25 cellular contexts compared by ENCODE assay signal in genomic region chr9:83155733-83156132, GRCh38.
"Had no signal": no experiment of that assay in that cellular context is flagged by ENCODE, and none has a peak within 500 bp of the region (broad histone marks: within the 10 kb centered on the region; RNA-seq: fewer than 3 reads in every experiment).

No MANE protein-coding gene starts in this region.

- H3K4me3 ChIP-seq: Peyer's patch, SJCRH30 had no signal

- H3K9me3 Mint-ChIP-seq: activated CD8-positive, alpha-beta T cell treated with anti-CD3 and anti-CD28 coated beads for 36 hours; activated T-helper 2 cell treated with anti-CD3 and anti-CD28 coated beads, Interferon-gamma antibody, Interleukin-2, Interleukin-4, amounts not matched to agents 10 μg/mL and 5 μg/mL and 100 μg/mL, durations not matched to agents 14 hours and 24 hours and 36 hours had no signal

- H3K9ac ChIP-seq: SK-N-SH had no signal

- H3K9me3 ChIP-seq: Peyer's patch, SJCRH30, SK-N-SH had no signal

- H3K27me3 Mint-ChIP-seq: activated CD4-positive, alpha-beta T cell treated with anti-CD3 and anti-CD28 coated beads for 36 hours; activated CD8-positive, alpha-beta T cell treated with anti-CD3 and anti-CD28 coated beads for 36 hours; activated naive CD4-positive, alpha-beta T cell treated with anti-CD3 and anti-CD28 coated beads, Interleukin-2, amount 10 ng/mL, durations not matched to agents 7 days and 5 days; activated naive CD8-positive, alpha-beta T cell treated with anti-CD3 and anti-CD28 coated beads for 36 hours; IgD-negative memory B cell had no signal

- H3K4me3 Mint-ChIP-seq: activated CD4-positive, alpha-beta T cell treated with anti-CD3 and anti-CD28 coated beads for 36 hours; activated CD8-positive, alpha-beta T cell treated with anti-CD3 and anti-CD28 coated beads for 36 hours; activated naive CD4-positive, alpha-beta T cell treated with anti-CD3 and anti-CD28 coated beads, Interleukin-2, amount 10 ng/mL, durations not matched to agents 7 days and 5 days; activated naive CD8-positive, alpha-beta T cell treated with anti-CD3 and anti-CD28 coated beads for 36 hours; activated T-cell treated with anti-CD3 and anti-CD28 coated beads, Interleukin-2, amount 50 U/mL, for 72 hours; brain had no signal

- H3K36me3 ChIP-seq: Peyer's patch, SJCRH30, WERI-Rb-1 had no signal

- H3K4me2 ChIP-seq: SK-N-SH had no signal

- H3K36me3 Mint-ChIP-seq: activated naive CD4-positive, alpha-beta T cell treated with anti-CD3 and anti-CD28 coated beads, Interleukin-2, amount 10 ng/mL, durations not matched to agents 7 days and 5 days; activated naive CD8-positive, alpha-beta T cell treated with anti-CD3 and anti-CD28 coated beads for 36 hours; brain; IgD-negative memory B cell had no signal

- H3K27ac Mint-ChIP-seq: activated CD4-positive, alpha-beta T cell treated with anti-CD3 and anti-CD28 coated beads for 36 hours; activated CD8-positive, alpha-beta T cell treated with anti-CD3 and anti-CD28 coated beads for 36 hours; activated naive CD4-positive, alpha-beta T cell treated with anti-CD3 and anti-CD28 coated beads, Interleukin-2, amount 10 ng/mL, durations not matched to agents 7 days and 5 days; activated naive CD8-positive, alpha-beta T cell treated with anti-CD3 and anti-CD28 coated beads for 36 hours; activated T-cell treated with anti-CD3 and anti-CD28 coated beads, Interleukin-2, amount 50 U/mL, for 72 hours; activated T-helper 2 cell treated with anti-CD3 and anti-CD28 coated beads, Interferon-gamma antibody, Interleukin-2, Interleukin-4, amounts not matched to agents 10 μg/mL and 5 μg/mL and 100 μg/mL, durations not matched to agents 14 hours and 24 hours and 36 hours; brain had no signal

- DNase-seq: activated CD4-positive, alpha-beta T cell treated with anti-CD3 and anti-CD28 coated beads for 36 hours; activated CD8-positive, alpha-beta memory T cell treated with anti-CD3 and anti-CD28 coated beads, Interleukin-2, amount 50 U/mL, for 4 hours; activated CD8-positive, alpha-beta T cell treated with anti-CD3 and anti-CD28 coated beads for 36 hours; activated gamma-delta T cell treated with Interleukin-2 at 50 U/mL for 16 hours; activated naive CD4-positive, alpha-beta T cell treated with anti-CD3 and anti-CD28 coated beads, Interleukin-2, amount 10 ng/mL, durations not matched to agents 7 days and 5 days; activated naive CD8-positive, alpha-beta T cell treated with anti-CD3 and anti-CD28 coated beads for 36 hours; activated T-cell treated with anti-CD3 and anti-CD28 coated beads, Interleukin-2, amount 50 U/mL, for 72 hours; MM.1S; NCI-H1105 treated with DMSO at 0.1 percent for 48 hours; NCI-H1436 treated with DMSO at 0.1 percent for 48 hours; NCI-H187; NCI-H2081; NCI-H510A treated with DMSO at 0.1 percent for 48 hours; NCI-H69; NK-92 treated with Interleukin-12 subunit alpha and Interleukin-12 subunit beta, amount 100 ng/mL, for 24 hours; Peyer's patch; Right ventricle myocardium superior; SJCRH30; SK-N-SH; T-helper 1 cell; WERI-Rb-1 had no signal

- H3K4me1 ChIP-seq: Peyer's patch had no signal

- H3K27ac ChIP-seq: Peyer's patch, RWPE1, SJCRH30, WERI-Rb-1 had no signal

- H3K27me3 ChIP-seq: Peyer's patch, SJCRH30 had no signal

- ATAC-seq: activated CD4-positive, alpha-beta T cell treated with anti-CD3 and anti-CD28 coated beads for 36 hours; activated CD8-positive, alpha-beta T cell treated with anti-CD3 and anti-CD28 coated beads for 36 hours; activated T-cell treated with anti-CD3 and anti-CD28 coated beads, Interleukin-2, amount 50 U/mL, for 72 hours had no signal

- H3K4me1 Mint-ChIP-seq: activated CD4-positive, alpha-beta T cell treated with anti-CD3 and anti-CD28 coated beads for 36 hours; activated naive CD4-positive, alpha-beta T cell treated with anti-CD3 and anti-CD28 coated beads, Interleukin-2, amount 10 ng/mL, durations not matched to agents 7 days and 5 days; activated naive CD8-positive, alpha-beta T cell treated with anti-CD3 and anti-CD28 coated beads for 36 hours; brain; IgD-negative memory B cell had no signal
